9 cellular contexts compared by ENCODE assay signal in the genomic region with DNA sequence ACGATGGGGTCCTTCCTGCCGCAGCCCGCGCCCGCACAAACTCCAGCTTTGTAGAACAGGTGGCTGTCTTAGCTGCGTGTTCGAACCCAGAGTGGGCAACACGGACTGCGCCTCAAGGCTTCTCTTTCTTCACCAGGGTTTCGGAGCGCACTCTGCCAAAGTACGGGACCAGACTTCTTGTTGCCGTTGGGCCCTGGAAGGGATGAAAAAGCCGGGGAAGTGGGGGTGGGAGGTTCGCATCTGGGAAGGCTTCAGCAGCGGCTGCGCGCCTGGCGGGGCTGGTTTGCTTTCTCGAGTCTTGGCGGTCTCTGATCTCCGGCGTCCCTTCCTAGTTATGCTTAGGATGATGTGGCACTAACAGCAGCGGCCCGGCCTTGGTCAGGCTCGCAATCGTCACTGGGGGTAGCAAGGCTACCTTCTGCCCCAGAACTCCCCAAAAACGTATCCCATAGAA. TPM values are rescaled to one million over a fixed set of nuclear protein-coding genes. Genes with fewer than 3 reads are reported as not detected.
DNase-seq lines count a peak whose midpoint lies in the region; ATAC-seq and TF ChIP-seq lines count a peak whose summit lies in the region.
"Had no signal": no experiment of that assay in that cellular context is flagged by ENCODE, and none has a peak within 500 bp of the region (broad histone marks: within the 10 kb centered on the region; RNA-seq: fewer than 3 reads in every experiment).

No MANE protein-coding gene starts in this region.

- no peak for TF ChIP-seq CTCF in SK-N-SH (IDR thresholded peaks at IDR 0.05)
- no peak for TF ChIP-seq CTCF in foreskin fibroblast (IDR thresholded peaks at IDR 0.05; ENCODE audit: low read depth, low read length)
- no peak for TF ChIP-seq CTCF in parathyroid adenoma (IDR thresholded peaks at IDR 0.05)

- no peak for TF ChIP-seq POLR2A in erythroblast (IDR thresholded peaks at IDR 0.05; ENCODE audit: low read length)

- peak overlapping the region; percentile 73 for H3K4me2 ChIP-seq in SK-N-SH
- H3K4me2 ChIP-seq in parathyroid adenoma (ENCODE audit: low read length): peak overlapping the region; percentile 58

- H3K4me3 ChIP-seq in SK-N-SH (ENCODE audit: low read depth in 2 of 2, low read length in 1 of 2): peak overlapping the region in 1 of 2 experiments; percentile 30; a peak in 1 of 4 replicates
- H3K4me3 ChIP-seq in SK-N-MC: peak overlapping the region; percentile 89
- peak overlapping the region; percentile 30 to 54 for H3K4me3 ChIP-seq in foreskin fibroblast (ENCODE audit: low read depth in 1 of 2, low read length in 2 of 2)
- H3K4me3 ChIP-seq in parathyroid adenoma (ENCODE audit: low read depth, low read length): peak overlapping the region; percentile 48

- CTCF ChIA-PET in SK-N-SH (lab: Yijun Ruan, JAX): interaction anchor here (0.5 to 1.7 kb wide), 3 partner anchors 15 to 1096 kb away, joined by 3 read pairs; no protein-coding TSS in a partner anchor

- H2AFZ ChIP-seq in SK-N-SH (ENCODE audit: low read depth): no peak overlapping the region
- H2AFZ ChIP-seq in parathyroid adenoma: peak overlapping the region; percentile 91

- no peaks in the 10 kb centered on the region for H3F3A ChIP-seq in SK-N-SH (replicated peaks; ENCODE audit: insufficient read depth)

- no peaks in the 10 kb centered on the region for H4K20me1 ChIP-seq in SK-N-SH (ENCODE audit: insufficient read depth)

- H3K36me3 ChIP-seq in SK-N-SH (replicated peaks in 1 of 2; ENCODE audit: control insufficient read depth in 1 of 2, insufficient read depth in 2 of 2, low read length in 1 of 2) (no peaks in the 10 kb centered on the region), SK-N-MC (ENCODE audit: insufficient read depth, low read length) (no peaks in the 10 kb centered on the region), parathyroid adenoma (ENCODE audit: control insufficient read depth, insufficient read depth, low read length) (no peaks in the 10 kb centered on the region)

- DNase-seq in SK-N-SH (peak; percentile 6), SK-N-MC (ENCODE audit: low read depth, low spot score) (no peak), foreskin fibroblast (peak in 1 of 2 donors; percentile 21), erythroblast (lab: John Stamatoyannopoulos, UW) (no peak), GOT3 (lab: John Stamatoyannopoulos, UW) (no peak)

- H3K4me1 ChIP-seq in SK-N-SH (ENCODE audit: control insufficient read depth in 1 of 2, insufficient read depth in 2 of 2, low read depth in 1 of 2, low read length in 1 of 2) (no peaks in the 10 kb centered on the region), parathyroid adenoma (peaks cover 4% of the 10 kb centered on the region)

- H3K9ac ChIP-seq in SK-N-SH: no peak overlapping the region
- H3K9ac ChIP-seq in SK-N-MC (ENCODE audit: insufficient read length): no peak overlapping the region
- H3K9ac ChIP-seq in parathyroid adenoma: no peak overlapping the region

- H3K79me2 ChIP-seq in SK-N-SH (ENCODE audit: insufficient read depth) (no peaks in the 10 kb centered on the region), parathyroid adenoma (no peaks in the 10 kb centered on the region)

- no peak for TF ChIP-seq EP300 in SK-N-SH (IDR thresholded peaks at IDR 0.05; ENCODE audit: borderline replicate concordance in 1 of 2, low read depth in 1 of 2, low read length in 1 of 2)

- H3K27ac ChIP-seq in SK-N-SH (ENCODE audit: low read depth in 2 of 2, low read length in 1 of 2): no peak overlapping the region
- no peak overlapping the region for H3K27ac ChIP-seq in SK-N-MC
- no peak overlapping the region for H3K27ac ChIP-seq in parathyroid adenoma
- H3K27ac ChIP-seq: C4-2B had no signal

- POLR2A ChIA-PET in SK-N-SH (lab: Yijun Ruan, JAX): no interaction called here

- H3K27me3 ChIP-seq in SK-N-SH (ENCODE audit: insufficient read depth): peaks cover 32% of the 10 kb centered on the region
- no peaks in the 10 kb centered on the region for H3K27me3 ChIP-seq in parathyroid adenoma (ENCODE audit: control insufficient read depth, insufficient read depth, low read length)

- ATAC-seq in SK-N-SH treated with all-trans-retinoic acid at 6 μM for 48 hours: no peak; the same call in 2 of the 3 replicates
- no peak for ATAC-seq in GM21526 (IDR thresholded peaks at IDR 0.05; ENCODE audit: low FRiP score, unreplicated experiment)

- WGBS in SK-N-SH (ENCODE audit: low lambda C conversion rate): 24% methylated on average over 16 of the region's 28 CpGs

- H3K9me2 ChIP-seq in SK-N-SH: no peaks in the 10 kb centered on the region

- TF ChIP-seq RAD21 in SK-N-SH (IDR thresholded peaks at IDR 0.05; ENCODE audit: low read length): no peak

- H3K9me3 ChIP-seq in SK-N-SH (no peaks in the 10 kb centered on the region), SK-N-MC (ENCODE audit: low read depth, low read length) (no peaks in the 10 kb centered on the region), parathyroid adenoma (ENCODE audit: control insufficient read depth, low read length) (no peaks in the 10 kb centered on the region)

TF ChIP-seq in SK-N-SH, 30 proteins besides CTCF, POLR2A, EP300 and RAD21 (continues in another document):
- TF ChIP-seq NFIC (IDR thresholded peaks at IDR 0.05; ENCODE audit: borderline replicate concordance): no peak
- TF ChIP-seq, protein P1, sequence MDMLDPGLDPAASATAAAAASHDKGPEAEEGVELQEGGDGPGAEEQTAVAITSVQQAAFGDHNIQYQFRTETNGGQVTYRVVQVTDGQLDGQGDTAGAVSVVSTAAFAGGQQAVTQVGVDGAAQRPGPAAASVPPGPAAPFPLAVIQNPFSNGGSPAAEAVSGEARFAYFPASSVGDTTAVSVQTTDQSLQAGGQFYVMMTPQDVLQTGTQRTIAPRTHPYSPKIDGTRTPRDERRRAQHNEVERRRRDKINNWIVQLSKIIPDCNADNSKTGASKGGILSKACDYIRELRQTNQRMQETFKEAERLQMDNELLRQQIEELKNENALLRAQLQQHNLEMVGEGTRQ (IDR thresholded peaks at IDR 0.05; ENCODE audit: borderline replicate concordance, low read depth, low read length): no peak
- TF ChIP-seq RFX5 (IDR thresholded peaks at IDR 0.05; ENCODE audit: low read length): no peak
- TF ChIP-seq YY1 (IDR thresholded peaks at IDR 0.05; ENCODE audit: low read depth): no peak
- TF ChIP-seq SMC3 (IDR thresholded peaks at IDR 0.05; ENCODE audit: low read depth, low read length): no peak
- no peak for TF ChIP-seq FOXJ3 (CRISPR knock-in tag; IDR thresholded peaks at IDR 0.05)

TF ChIP-seq in SK-N-SH treated with all-trans-retinoic acid at 6 μM for 48 hours, 23 proteins besides CTCF, POLR2A, EP300 and RAD21:
- TF ChIP-seq, protein P2, sequence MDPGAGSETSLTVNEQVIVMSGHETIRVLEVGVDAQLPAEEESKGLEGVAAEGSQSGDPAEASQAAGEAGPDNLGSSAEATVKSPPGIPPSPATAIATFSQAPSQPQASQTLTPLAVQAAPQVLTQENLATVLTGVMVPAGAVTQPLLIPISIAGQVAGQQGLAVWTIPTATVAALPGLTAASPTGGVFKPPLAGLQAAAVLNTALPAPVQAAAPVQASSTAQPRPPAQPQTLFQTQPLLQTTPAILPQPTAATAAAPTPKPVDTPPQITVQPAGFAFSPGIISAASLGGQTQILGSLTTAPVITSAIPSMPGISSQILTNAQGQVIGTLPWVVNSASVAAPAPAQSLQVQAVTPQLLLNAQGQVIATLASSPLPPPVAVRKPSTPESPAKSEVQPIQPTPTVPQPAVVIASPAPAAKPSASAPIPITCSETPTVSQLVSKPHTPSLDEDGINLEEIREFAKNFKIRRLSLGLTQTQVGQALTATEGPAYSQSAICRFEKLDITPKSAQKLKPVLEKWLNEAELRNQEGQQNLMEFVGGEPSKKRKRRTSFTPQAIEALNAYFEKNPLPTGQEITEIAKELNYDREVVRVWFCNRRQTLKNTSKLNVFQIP (CRISPR knock-in tag; IDR thresholded peaks at IDR 0.05; ENCODE audit: borderline replicate concordance, low read depth): no peak
- TF ChIP-seq ZC3H10 (CRISPR knock-in tag; IDR thresholded peaks at IDR 0.05) (no peak), ZFP3 (CRISPR knock-in tag; IDR thresholded peaks at IDR 0.05) (no peak), ZNF565 (CRISPR knock-in tag; conservative IDR thresholded peaks at IDR 0.05; ENCODE audit: low read depth) (no peak), BACH2 (CRISPR knock-in tag; IDR thresholded peaks at IDR 0.05; ENCODE audit: borderline replicate concordance) (no peak)
- TF ChIP-seq, protein P3, sequence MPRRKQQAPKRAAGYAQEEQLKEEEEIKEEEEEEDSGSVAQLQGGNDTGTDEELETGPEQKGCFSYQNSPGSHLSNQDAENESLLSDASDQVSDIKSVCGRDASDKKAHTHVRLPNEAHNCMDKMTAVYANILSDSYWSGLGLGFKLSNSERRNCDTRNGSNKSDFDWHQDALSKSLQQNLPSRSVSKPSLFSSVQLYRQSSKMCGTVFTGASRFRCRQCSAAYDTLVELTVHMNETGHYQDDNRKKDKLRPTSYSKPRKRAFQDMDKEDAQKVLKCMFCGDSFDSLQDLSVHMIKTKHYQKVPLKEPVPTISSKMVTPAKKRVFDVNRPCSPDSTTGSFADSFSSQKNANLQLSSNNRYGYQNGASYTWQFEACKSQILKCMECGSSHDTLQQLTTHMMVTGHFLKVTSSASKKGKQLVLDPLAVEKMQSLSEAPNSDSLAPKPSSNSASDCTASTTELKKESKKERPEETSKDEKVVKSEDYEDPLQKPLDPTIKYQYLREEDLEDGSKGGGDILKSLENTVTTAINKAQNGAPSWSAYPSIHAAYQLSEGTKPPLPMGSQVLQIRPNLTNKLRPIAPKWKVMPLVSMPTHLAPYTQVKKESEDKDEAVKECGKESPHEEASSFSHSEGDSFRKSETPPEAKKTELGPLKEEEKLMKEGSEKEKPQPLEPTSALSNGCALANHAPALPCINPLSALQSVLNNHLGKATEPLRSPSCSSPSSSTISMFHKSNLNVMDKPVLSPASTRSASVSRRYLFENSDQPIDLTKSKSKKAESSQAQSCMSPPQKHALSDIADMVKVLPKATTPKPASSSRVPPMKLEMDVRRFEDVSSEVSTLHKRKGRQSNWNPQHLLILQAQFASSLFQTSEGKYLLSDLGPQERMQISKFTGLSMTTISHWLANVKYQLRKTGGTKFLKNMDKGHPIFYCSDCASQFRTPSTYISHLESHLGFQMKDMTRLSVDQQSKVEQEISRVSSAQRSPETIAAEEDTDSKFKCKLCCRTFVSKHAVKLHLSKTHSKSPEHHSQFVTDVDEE (CRISPR knock-in tag; IDR thresholded peaks at IDR 0.05): no peak

RNA-seq across cellular contexts. Expression of a gene that starts 0.7 kb away (rescaled TPM):
- polyA plus RNA-seq in SK-N-SH (2012; rRNA removed): not detected in 2 replicates
- under 0.01 TPM in 1 of 2 replicates, not detected in the other for polyA plus RNA-seq in SK-N-SH (2012; cell fraction: cytosol; rRNA removed)
- polyA plus RNA-seq in SK-N-SH (2012; cell fraction: nucleus; rRNA removed): 0.02 TPM in 2 replicates
